13 cellular contexts compared by ENCODE assay signal in the genomic region with DNA sequence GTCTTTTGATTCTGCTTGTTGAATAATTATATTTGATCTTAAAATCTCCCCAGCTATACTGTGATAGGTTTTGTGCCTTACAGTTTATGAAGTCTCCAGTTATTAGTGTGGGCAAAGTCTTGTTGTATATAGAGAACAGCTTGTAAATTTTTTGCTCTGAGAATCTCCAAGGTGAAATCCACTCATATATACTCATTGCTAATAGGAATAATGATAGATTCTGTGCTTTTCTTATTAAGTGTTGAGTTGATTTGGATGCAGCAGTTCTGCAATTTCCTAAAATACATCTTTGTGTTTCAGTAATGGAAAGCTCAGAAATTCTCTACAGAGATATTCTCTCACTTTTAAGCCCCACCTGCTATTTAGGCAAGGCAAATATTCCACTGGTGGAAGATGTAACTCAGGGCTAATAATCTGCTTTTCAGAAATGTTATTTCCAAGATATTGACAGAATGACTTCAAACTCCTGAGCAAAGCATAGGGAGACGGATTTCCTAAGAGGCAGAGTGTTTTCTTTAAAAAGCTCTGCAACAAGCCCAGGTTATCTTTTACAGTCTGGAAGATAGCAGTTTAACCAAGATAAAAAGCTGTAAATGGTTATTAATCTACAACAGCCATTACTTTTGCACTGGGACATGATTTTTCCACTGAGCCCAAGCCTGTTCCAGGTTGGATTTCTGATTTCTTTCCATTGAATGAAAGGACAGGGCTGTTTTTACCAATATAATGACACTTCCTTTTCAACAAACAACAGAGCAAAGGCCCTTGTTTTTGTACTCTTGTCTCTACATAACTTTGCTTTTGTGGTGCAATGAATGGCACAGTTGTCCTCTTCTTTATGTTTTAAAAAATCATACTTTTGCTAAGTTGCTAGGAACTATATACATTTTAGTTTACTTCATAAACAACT.
DNase-seq lines count a peak whose midpoint lies in the region; ATAC-seq, FAIRE-seq and TF ChIP-seq lines count a peak whose summit lies in the region.
"Had no signal": no experiment of that assay in that cellular context is flagged by ENCODE, and none has a peak within 500 bp of the region (broad histone marks: within the 10 kb centered on the region; RNA-seq: fewer than 3 reads in every experiment).

No MANE protein-coding gene starts in this region.

- no peaks in the 10 kb centered on the region for H3K9me3 ChIP-seq in GM23248 (ENCODE audit: low read depth)
- no peaks in the 10 kb centered on the region for H3K9me3 ChIP-seq in T-helper 17 cell (ENCODE audit: control insufficient read depth, low read length, poor library complexity, severe bottlenecking)
- H3K9me3 ChIP-seq in gastroesophageal sphincter, result no peaks in the 10 kb centered on the region
- H3K9me3 ChIP-seq in small intestine (ENCODE audit: control insufficient read depth, low read depth), result no peaks in the 10 kb centered on the region
- H3K9me3 ChIP-seq in endodermal cell (ENCODE audit: control insufficient read depth, low read length), result no peaks in the 10 kb centered on the region

- no peaks in the 10 kb centered on the region for H3K9me3 Mint-ChIP-seq in endodermal cell
- H3K9me3 Mint-ChIP-seq: activated T-helper 1 cell treated with anti-CD3 and anti-CD28 coated beads, Interleukin-12 subunit alpha, Interleukin-12 subunit beta, Interleukin-2, Interleukin-4 antibody, amounts not matched to agents 30 ng/mL and 10 ng/mL and 1 ng/mL, durations not matched to agents 14 hours and 24 hours and 36 hours had no signal

- peak overlapping the region; percentile 54 for H3K4me2 ChIP-seq in GM23248 (ENCODE audit: unreplicated experiment)

- H3K9ac ChIP-seq in GM23248 (peak overlapping the region; percentile 71), endodermal cell (ENCODE audit: extremely low read depth, low read length, poor library complexity, severe bottlenecking) (no peak overlapping the region)

- H3F3A ChIP-seq in GM23248 (ENCODE audit: insufficient read depth), result peaks cover 40% of the 10 kb centered on the region

- TF ChIP-seq POLR2A in gastroesophageal sphincter (IDR thresholded peaks at IDR 0.05) (no peak), GM12891 (IDR thresholded peaks at IDR 0.05; ENCODE audit: low read depth, low read length) (no peak)

- H3K27ac ChIP-seq in GM23248 (peak overlapping the region; percentile 86), gastroesophageal sphincter (peak overlapping the region; percentile 26 to 59 (median 50)), small intestine (ENCODE audit: low read depth in 1 of 2, low read length in 1 of 2) (peak overlapping the region; percentile 66 to 68), endodermal cell (ENCODE audit: low read depth, low read length) (no peak overlapping the region)

- H3K27me3 ChIP-seq in GM23248 (replicated peaks; ENCODE audit: insufficient read depth) (no peaks in the 10 kb centered on the region), gastroesophageal sphincter (no peaks in the 10 kb centered on the region), small intestine (ENCODE audit: control insufficient read depth in 2 of 2, insufficient read depth in 2 of 2, low read length in 2 of 2) (no peaks in the 10 kb centered on the region), endodermal cell (ENCODE audit: control insufficient read depth, insufficient read depth, low read length, poor library complexity, severe bottlenecking) (no peaks in the 10 kb centered on the region)

- H3K36me3 ChIP-seq in GM23248 (ENCODE audit: low read depth) (no peaks in the 10 kb centered on the region), gastroesophageal sphincter (no peaks in the 10 kb centered on the region), small intestine (ENCODE audit: control insufficient read depth in 2 of 2, insufficient read depth in 2 of 2, low read length in 2 of 2) (no peaks in the 10 kb centered on the region), endodermal cell (ENCODE audit: control insufficient read depth, insufficient read depth, low read length) (no peaks in the 10 kb centered on the region)

- in situ Hi-C loops in GM23248 (cut with MboI), result no loop called here

- H4K20me1 ChIP-seq in GM23248 (ENCODE audit: insufficient read depth), result no peaks in the 10 kb centered on the region

- no peak for TF ChIP-seq CTCF in gastroesophageal sphincter (IDR thresholded peaks at IDR 0.05)
- no peak for TF ChIP-seq CTCF in endodermal cell (conservative IDR thresholded peaks at IDR 0.05)

- H3K4me1 ChIP-seq in GM23248 (ENCODE audit: insufficient read depth) (peaks cover 58% of the 10 kb centered on the region), gastroesophageal sphincter (peaks cover 10 to 51% (median 15%) of the 10 kb centered on the region in 3 donors), small intestine (ENCODE audit: control insufficient read depth in 2 of 2, insufficient read depth in 1 of 2, low read depth in 1 of 2, low read length in 1 of 2) (peaks cover 3 to 22% of the 10 kb centered on the region in 2 donors), endodermal cell (ENCODE audit: control insufficient read depth, insufficient read depth, low read length) (peaks cover 13% of the 10 kb centered on the region)

- H3K27ac Mint-ChIP-seq in T-helper 17 cell (peak overlapping the region; percentile 97), endodermal cell (no peak overlapping the region)
- H3K27ac Mint-ChIP-seq: activated T-helper 1 cell treated with anti-CD3 and anti-CD28 coated beads, Interleukin-12 subunit alpha, Interleukin-12 subunit beta, Interleukin-2, Interleukin-4 antibody, amounts not matched to agents 30 ng/mL and 10 ng/mL and 1 ng/mL, durations not matched to agents 14 hours and 24 hours and 36 hours had no signal

- 94 to 100% methylated on average over 1 of the region's 1 CpG for WGBS in GM23248 (ENCODE audit: low coverage in 1 of 2, low lambda C conversion rate in 2 of 2, missing lambda C conversion rate in 2 of 2), 2 experiments
- 44 to 75% methylated on average over 1 of the region's 1 CpG for WGBS in gastroesophageal sphincter (ENCODE audit: low coverage in 1 of 2), 2 donors
- WGBS in small intestine, 3 donors, result 15 to 56% (median 31%) methylated on average over 1 of the region's 1 CpG
- 83 to 100% methylated on average over 1 of the region's 1 CpG for WGBS in endodermal cell (ENCODE audit: insufficient coverage in 1 of 2, insufficient read length in 1 of 2), 2 experiments

- H3K4me3 Mint-ChIP-seq in T-helper 17 cell (no peak overlapping the region), endodermal cell (no peak overlapping the region)
- H3K4me3 Mint-ChIP-seq: activated T-helper 1 cell treated with anti-CD3 and anti-CD28 coated beads, Interleukin-12 subunit alpha, Interleukin-12 subunit beta, Interleukin-2, Interleukin-4 antibody, amounts not matched to agents 30 ng/mL and 10 ng/mL and 1 ng/mL, durations not matched to agents 14 hours and 24 hours and 36 hours had no signal

- H3K4me3 ChIP-seq in GM23248 (no peak overlapping the region), gastroesophageal sphincter (no peak overlapping the region), small intestine (ENCODE audit: low read depth in 1 of 2, low read length in 2 of 2) (no peak overlapping the region), endodermal cell (ENCODE audit: low read length) (no peak overlapping the region)

- FAIRE-seq in small intestine (lab: Jason Lieb, UNC) (peak; percentile 15), GM12891 (lab: Jason Lieb, UNC) (no peak)

- DNase-seq in GM23248 (no peak), T-helper 17 cell (no peak), small intestine (peak; percentile 66), endodermal cell (no peak), GM12891 (ENCODE audit: insufficient read length, low spot score) (no peak)
- DNase-seq: DMS153; effector CD8-positive, alpha-beta T cell; NCI-H524 treated with DMSO at 0.1 percent for 48 hours; T-helper 2 cell had no signal

- H3K4me1 Mint-ChIP-seq in T-helper 17 cell (peaks cover 38% of the 10 kb centered on the region), endodermal cell (peaks cover 33% of the 10 kb centered on the region)

- ATAC-seq in T-helper 17 cell (no peak), gastroesophageal sphincter (peak; percentile 5), GM19455 (IDR thresholded peaks at IDR 0.05; ENCODE audit: unreplicated experiment) (no peak), HG02938 (IDR thresholded peaks at IDR 0.05; ENCODE audit: unreplicated experiment) (no peak)

- no peaks in the 10 kb centered on the region for H3K27me3 Mint-ChIP-seq in T-helper 17 cell
- no peaks in the 10 kb centered on the region for H3K27me3 Mint-ChIP-seq in endodermal cell (ENCODE audit: insufficient read depth)

- H3K79me2 ChIP-seq in GM23248 (ENCODE audit: insufficient read depth), result no peaks in the 10 kb centered on the region

- no peak for TF ChIP-seq EP300 in gastroesophageal sphincter (IDR thresholded peaks at IDR 0.05)

- peaks cover 4% of the 10 kb centered on the region; the same call in 1 of the 2 replicates for H3K9me2 ChIP-seq in GM23248 (ENCODE audit: insufficient read depth)

- peaks cover 3% of the 10 kb centered on the region for H3K36me3 Mint-ChIP-seq in T-helper 17 cell (ENCODE audit: low read depth)
- H3K36me3 Mint-ChIP-seq in endodermal cell (ENCODE audit: low read depth), result no peaks in the 10 kb centered on the region

- H2AFZ ChIP-seq in GM23248, result no peak overlapping the region

TF ChIP-seq in GM12891, 5 proteins besides CTCF, POLR2A, EP300 and RAD21:
- TF ChIP-seq TAF1 (IDR thresholded peaks at IDR 0.05; ENCODE audit: low read depth, low read length) (no peak), POU2F2 (IDR thresholded peaks at IDR 0.05; ENCODE audit: low read depth, low read length) (no peak), POLR2AphosphoS5 (IDR thresholded peaks at IDR 0.05; ENCODE audit: low read depth, low read length) (no peak), SPI1 (IDR thresholded peaks at IDR 0.05; ENCODE audit: low read depth, low read length) (no peak)
